In the genomic region with DNA sequence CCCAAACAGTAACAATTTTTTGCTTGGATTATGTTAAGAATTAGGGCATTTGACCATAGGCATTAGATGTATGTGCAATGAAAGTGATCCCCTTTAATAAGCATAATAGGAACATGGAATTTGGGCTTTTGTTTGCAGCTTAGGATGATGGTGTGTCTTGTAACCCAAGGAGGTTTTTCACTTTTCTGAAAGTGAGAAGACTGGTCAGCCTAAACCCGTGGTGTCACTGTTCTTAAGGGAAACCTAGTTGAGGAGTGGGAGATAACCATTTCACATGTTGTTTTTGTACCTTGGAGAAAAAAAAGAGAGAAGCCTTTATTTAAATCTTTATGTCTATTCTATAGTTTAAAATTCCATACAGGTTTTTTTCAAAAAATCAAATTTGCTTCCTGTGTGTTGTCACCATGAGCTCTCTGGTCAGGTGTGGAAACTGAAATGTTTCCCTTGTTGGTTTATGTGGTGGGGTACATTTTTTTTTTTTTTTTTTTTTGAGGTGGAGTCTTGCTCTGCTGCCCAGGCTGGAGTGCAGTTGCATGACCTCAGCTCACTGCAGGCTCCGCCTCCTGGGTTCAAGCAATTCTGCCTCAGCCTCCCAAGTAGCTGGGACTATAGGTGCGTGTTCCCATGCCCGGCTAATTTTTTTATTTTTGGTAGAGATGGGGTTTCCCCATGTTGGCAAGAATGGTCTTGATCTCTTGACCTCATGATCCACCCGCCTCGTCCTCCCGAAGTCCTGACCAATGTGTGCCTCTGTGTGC, we compare ENCODE assay signal across 11 cellular contexts. TPM values are rescaled to one million over a fixed set of nuclear protein-coding genes. Genes with fewer than 3 reads are reported as not detected.
DNase-seq lines count a peak whose midpoint lies in the region; ATAC-seq and TF ChIP-seq lines count a peak whose summit lies in the region.
"Had no signal": no experiment of that assay in that cellular context is flagged by ENCODE, and none has a peak within 500 bp of the region (broad histone marks: within the 10 kb centered on the region; RNA-seq: fewer than 3 reads in every experiment).

No MANE protein-coding gene starts in this region.

- H3K27ac ChIP-seq in Panc1 (ENCODE audit: low read length), result no peak overlapping the region
- H3K27ac ChIP-seq: parathyroid adenoma, SJSA1 had no signal

- H3K36me3 ChIP-seq in Panc1 (ENCODE audit: control insufficient read depth, insufficient read depth, low read length), result no peaks in the 10 kb centered on the region

- DNase-seq in Panc1 (ENCODE audit: low read depth, low spot score) (no peak), omental fat pad (ENCODE audit: low spot score) (no peak), SIG-M5 (lab: John Stamatoyannopoulos, UW) (no peak), germinal center (ENCODE audit: low spot score) (no peak)
- DNase-seq: activated T-cell treated with anti-CD3 and anti-CD28 coated beads, Interleukin-2, amount 50 U/mL, for 48 hours; NCI-H1694 had no signal

- H3K4me3 ChIP-seq in Panc1 (ENCODE audit: low read depth in 2 of 2, low read length in 2 of 2), result no peak overlapping the region
- H3K4me3 ChIP-seq: SJSA1 had no signal

- H3K4me1 Mint-ChIP-seq in stimulated activated memory B cell treated with anti-CD40 and anti-IgM and Interleukin-4, amounts not matched to agents 10 μg/mL and 1 μg/mL and 100 μg/mL, for 72 hours, result peaks cover 58% of the 10 kb centered on the region

- BruUV-seq in Panc1 (replicated peaks; lab: Mats Ljungman, UMichigan), result TSS peak; percentile 4

- TF ChIP-seq CTCF in Panc1 (IDR thresholded peaks at IDR 0.05), result no peak
- TF ChIP-seq CTCF in omental fat pad (IDR thresholded peaks at IDR 0.05), result no peak

- CTCF ChIA-PET in Panc1 (lab: Charles Lee), result no interaction called here

- no peaks in the 10 kb centered on the region for H3K9me3 ChIP-seq in Panc1 (ENCODE audit: control insufficient read depth, insufficient read depth, low read depth, low read length)
- H3K9me3 ChIP-seq: SJSA1 had no signal

- H3K27ac Mint-ChIP-seq in stimulated activated memory B cell treated with anti-CD40 and anti-IgM and Interleukin-4, amounts not matched to agents 10 μg/mL and 1 μg/mL and 100 μg/mL, for 72 hours, result peak overlapping the region; percentile 67

- ATAC-seq in GM19324 (IDR thresholded peaks at IDR 0.05; ENCODE audit: low FRiP score, unreplicated experiment) (peak; percentile 67), HG02759 (IDR thresholded peaks at IDR 0.05; ENCODE audit: unreplicated experiment) (peak; percentile 65), Panc1 (no peak), omental fat pad (ENCODE audit: low FRiP score) (no peak)
- ATAC-seq in stimulated activated memory B cell treated with anti-CD40 and anti-IgM and Interleukin-4, amounts not matched to agents 10 μg/mL and 1 μg/mL and 100 μg/mL, for 72 hours, result peak; percentile 76

- no peaks in the 10 kb centered on the region for H3K27me3 ChIP-seq in Panc1 (ENCODE audit: control insufficient read depth, insufficient read depth, low read length)
- H3K27me3 ChIP-seq: SJSA1 had no signal

- POLR2A ChIA-PET in Panc1 (lab: Charles Lee), result interaction anchor here (0.7 kb wide), 1 partner anchor 104 kb away, joined by 9 read pairs; the partner anchor contains the start of gene TBRG4

- H3K9me3 Mint-ChIP-seq in stimulated activated memory B cell treated with anti-CD40 and anti-IgM and Interleukin-4, amounts not matched to agents 10 μg/mL and 1 μg/mL and 100 μg/mL, for 72 hours, result no peaks in the 10 kb centered on the region

- H3K4me3 Mint-ChIP-seq in stimulated activated memory B cell treated with anti-CD40 and anti-IgM and Interleukin-4, amounts not matched to agents 10 μg/mL and 1 μg/mL and 100 μg/mL, for 72 hours, result peak overlapping the region; percentile 7

- intact Hi-C loops in Panc1 (cut with micrococcal nuclease; ENCODE audit: unreplicated experiment), result no loop called here

- H3K4me1 ChIP-seq in Panc1 (ENCODE audit: control insufficient read depth, insufficient read depth, low read length), result no peaks in the 10 kb centered on the region
- H3K4me1 ChIP-seq: SJSA1 had no signal

- H3K27me3 Mint-ChIP-seq in stimulated activated memory B cell treated with anti-CD40 and anti-IgM and Interleukin-4, amounts not matched to agents 10 μg/mL and 1 μg/mL and 100 μg/mL, for 72 hours, result no peaks in the 10 kb centered on the region

- H3K36me3 Mint-ChIP-seq in stimulated activated memory B cell treated with anti-CD40 and anti-IgM and Interleukin-4, amounts not matched to agents 10 μg/mL and 1 μg/mL and 100 μg/mL, for 72 hours, result peaks cover 36% of the 10 kb centered on the region

- in situ Hi-C loops in Panc1 (cut with HindIII; ENCODE audit: low pct_unique_long_range_greater_than_20kb, low sequenced_read_pairs), result no loop called here

RNA-seq across cellular contexts. Expression of gene CCM2, which starts 7.7 kb away (rescaled TPM):
- total RNA-seq in Panc1 (2021; ENCODE audit: unreplicated experiment) (97.1 TPM), omental fat pad (10 to 100 TPM; 40.5 to 61.7 (median 57.6) TPM)
- polyA plus RNA-seq in Panc1 (2012; ENCODE audit: insufficient read length), result 143 TPM

RNA-seq across cellular contexts. Expression of gene MYO1G, which starts 28.9 kb away (rescaled TPM):
- total RNA-seq in Panc1 (2021; ENCODE audit: unreplicated experiment), result 0.41 TPM
- 0.17 TPM for polyA plus RNA-seq in Panc1 (2012; ENCODE audit: insufficient read length)
- 10 to 100 TPM in 1 of 4 donors, 1 to 10 TPM in 3; 2.6 to 14.7 (median 4.0) TPM for total RNA-seq in omental fat pad

Comparison
In these comparisons a context has a peak if more than half of its experiments do, and no peak if none do; other contexts are left out.
1. ATAC-seq: peak in GM19324 (single experiment), HG02759 (single experiment) and stimulated activated memory B cell treated with anti-CD40 and anti-IgM and Interleukin-4, amounts not matched to agents 10 μg/mL and 1 μg/mL and 100 μg/mL, for 72 hours (single experiment); none in Panc1 (single experiment) and omental fat pad (single experiment).